In the genomic region with DNA sequence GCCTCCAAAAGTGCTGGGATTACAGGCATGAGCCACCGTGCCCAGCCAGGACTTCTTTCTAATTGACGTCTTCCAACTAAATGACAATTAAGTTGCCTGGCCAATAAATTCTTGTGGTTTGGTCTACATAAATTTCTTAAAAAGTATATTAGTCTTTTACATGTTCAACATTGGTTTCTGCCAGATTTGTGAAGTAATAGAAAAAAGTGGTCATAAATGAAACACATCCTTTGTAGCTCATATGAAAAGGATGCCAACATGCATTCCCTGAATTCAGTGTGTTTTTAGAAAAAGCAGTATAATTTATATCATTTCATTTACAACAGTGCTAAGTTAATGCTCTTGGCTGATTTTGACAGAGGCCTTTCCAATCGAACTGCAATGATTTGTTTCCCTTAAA, we compare ENCODE assay signal across 1 cellular context.
TF ChIP-seq lines count a peak whose summit lies in the region.

No MANE protein-coding gene starts in this region.

TF ChIP-seq in WTC11, 78 proteins besides CTCF, POLR2A, EP300 and RAD21 (continued from another document):
- TF ChIP-seq, protein P1, sequence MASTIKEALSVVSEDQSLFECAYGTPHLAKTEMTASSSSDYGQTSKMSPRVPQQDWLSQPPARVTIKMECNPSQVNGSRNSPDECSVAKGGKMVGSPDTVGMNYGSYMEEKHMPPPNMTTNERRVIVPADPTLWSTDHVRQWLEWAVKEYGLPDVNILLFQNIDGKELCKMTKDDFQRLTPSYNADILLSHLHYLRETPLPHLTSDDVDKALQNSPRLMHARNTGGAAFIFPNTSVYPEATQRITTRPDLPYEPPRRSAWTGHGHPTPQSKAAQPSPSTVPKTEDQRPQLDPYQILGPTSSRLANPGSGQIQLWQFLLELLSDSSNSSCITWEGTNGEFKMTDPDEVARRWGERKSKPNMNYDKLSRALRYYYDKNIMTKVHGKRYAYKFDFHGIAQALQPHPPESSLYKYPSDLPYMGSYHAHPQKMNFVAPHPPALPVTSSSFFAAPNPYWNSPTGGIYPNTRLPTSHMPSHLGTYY (CRISPR knock-in tag; IDR thresholded peaks at IDR 0.05) = no peak
- TF ChIP-seq HMGA2 (CRISPR knock-in tag; IDR thresholded peaks at IDR 0.05) = no peak
